ENCODE assay signal across 20 cellular contexts in genomic region chr9:100213730-100214477, GRCh38.
DNase-seq lines count a peak whose midpoint lies in the region; ATAC-seq and TF ChIP-seq lines count a peak whose summit lies in the region.
"Had no signal": no experiment of that assay in that cellular context is flagged by ENCODE, and none has a peak within 500 bp of the region (broad histone marks: within the 10 kb centered on the region; RNA-seq: fewer than 3 reads in every experiment).

No MANE protein-coding gene starts in this region.

- no peaks in the 10 kb centered on the region for H3K27me3 ChIP-seq in mesenchymal stem cell (ENCODE audit: control insufficient read depth in 1 of 2, insufficient read depth in 1 of 2, low read length in 2 of 2)
- H3K27me3 ChIP-seq: ovary had no signal

- H2BK12ac ChIP-seq in mesenchymal stem cell (ENCODE audit: low read length in 2 of 2): no peak overlapping the region

- H2BK120ac ChIP-seq in mesenchymal stem cell (ENCODE audit: low read depth, low read length): no peak overlapping the region

- H2BK15ac ChIP-seq in mesenchymal stem cell (ENCODE audit: low read depth, poor library complexity, severe bottlenecking): no peak overlapping the region

- H3K36me3 Mint-ChIP-seq in activated T-helper 1 cell treated with anti-CD3 and anti-CD28 coated beads, Interleukin-12 subunit alpha, Interleukin-12 subunit beta, Interleukin-2, Interleukin-4 antibody, amounts not matched to agents 30 ng/mL and 10 ng/mL and 1 ng/mL, durations not matched to agents 14 hours and 24 hours and 36 hours (ENCODE audit: low read depth): peaks cover 5% of the 10 kb centered on the region

- H4K8ac ChIP-seq in mesenchymal stem cell (ENCODE audit: low read length): no peak overlapping the region

- H4K91ac ChIP-seq in mesenchymal stem cell (ENCODE audit: low read length): no peak overlapping the region

- H3K4me1 ChIP-seq in mesenchymal stem cell (ENCODE audit: control insufficient read depth, insufficient read depth, low read depth, low read length): peaks cover 3% of the 10 kb centered on the region

- no peaks in the 10 kb centered on the region for H3K27me3 Mint-ChIP-seq in activated T-helper 1 cell treated with anti-CD3 and anti-CD28 coated beads, Interleukin-12 subunit alpha, Interleukin-12 subunit beta, Interleukin-2, Interleukin-4 antibody, amounts not matched to agents 30 ng/mL and 10 ng/mL and 1 ng/mL, durations not matched to agents 14 hours and 24 hours and 36 hours (ENCODE audit: insufficient read depth)
- H3K27me3 Mint-ChIP-seq: activated naive CD8-positive, alpha-beta T cell treated with anti-CD3 and anti-CD28 coated beads for 36 hours; IgD-negative memory B cell had no signal

- H2BK5ac ChIP-seq in mesenchymal stem cell (ENCODE audit: low read depth, low read length, poor library complexity, severe bottlenecking): no peak overlapping the region

- H3K9me3 Mint-ChIP-seq in activated T-helper 1 cell treated with anti-CD3 and anti-CD28 coated beads, Interleukin-12 subunit alpha, Interleukin-12 subunit beta, Interleukin-2, Interleukin-4 antibody, amounts not matched to agents 30 ng/mL and 10 ng/mL and 1 ng/mL, durations not matched to agents 14 hours and 24 hours and 36 hours: no peaks in the 10 kb centered on the region
- H3K9me3 Mint-ChIP-seq: activated naive CD8-positive, alpha-beta T cell treated with anti-CD3 and anti-CD28 coated beads for 36 hours; IgD-negative memory B cell; mesothelial cell of epicardium had no signal

- intact Hi-C loops in activated T-helper 1 cell treated with anti-CD3 and anti-CD28 coated beads, Interleukin-12 subunit alpha, Interleukin-12 subunit beta, Interleukin-2, Interleukin-4 antibody, amounts not matched to agents 30 ng/mL and 10 ng/mL and 1 ng/mL, durations not matched to agents 14 hours and 24 hours and 36 hours (cut with micrococcal nuclease): loop anchor here (10.0 kb wide), 2 partner anchors 259 to 359 kb away; no protein-coding TSS in a partner anchor

- no peak overlapping the region for H3K9ac ChIP-seq in mesenchymal stem cell (ENCODE audit: low read length)

- WGBS in mesenchymal stem cell: 61% methylated on average over 5 of the region's 5 CpGs

- peak overlapping the region; percentile 89 for H3K27ac ChIP-seq in mesenchymal stem cell (ENCODE audit: low read length, poor library complexity, severe bottlenecking)
- H3K27ac ChIP-seq: C4-2B, ovary, thoracic aorta had no signal

- H3K18ac ChIP-seq in mesenchymal stem cell (ENCODE audit: low read depth in 1 of 2, low read length in 2 of 2): no peak overlapping the region

- H3K14ac ChIP-seq in mesenchymal stem cell (ENCODE audit: low read length in 2 of 2): no peak overlapping the region

- H3K23ac ChIP-seq in mesenchymal stem cell (ENCODE audit: low read length in 2 of 2): no peak overlapping the region

- no peak overlapping the region for H3K27ac Mint-ChIP-seq in activated T-helper 1 cell treated with anti-CD3 and anti-CD28 coated beads, Interleukin-12 subunit alpha, Interleukin-12 subunit beta, Interleukin-2, Interleukin-4 antibody, amounts not matched to agents 30 ng/mL and 10 ng/mL and 1 ng/mL, durations not matched to agents 14 hours and 24 hours and 36 hours
- H3K27ac Mint-ChIP-seq: activated naive CD8-positive, alpha-beta T cell treated with anti-CD3 and anti-CD28 coated beads for 36 hours; IgD-negative memory B cell; mesothelial cell of epicardium had no signal

- H3K4me3 ChIP-seq in choroid plexus epithelial cell (ENCODE audit: low read depth, low read length) (no peak overlapping the region), mesenchymal stem cell (ENCODE audit: insufficient read depth in 1 of 2, low read depth in 1 of 2, low read length in 2 of 2) (no peak overlapping the region)
- H3K4me3 ChIP-seq: ovary, thoracic aorta had no signal

- H2AFZ ChIP-seq in mesenchymal stem cell (ENCODE audit: low read depth, low read length): no peak overlapping the region

- no peaks in the 10 kb centered on the region for H3K36me3 ChIP-seq in mesenchymal stem cell (ENCODE audit: control insufficient read depth in 1 of 2, insufficient read depth in 2 of 2, low read depth in 1 of 2, low read length in 2 of 2)
- H3K36me3 ChIP-seq: ovary, thoracic aorta had no signal

- no peak overlapping the region for H3K4me3 Mint-ChIP-seq in activated T-helper 1 cell treated with anti-CD3 and anti-CD28 coated beads, Interleukin-12 subunit alpha, Interleukin-12 subunit beta, Interleukin-2, Interleukin-4 antibody, amounts not matched to agents 30 ng/mL and 10 ng/mL and 1 ng/mL, durations not matched to agents 14 hours and 24 hours and 36 hours
- H3K4me3 Mint-ChIP-seq: activated naive CD8-positive, alpha-beta T cell treated with anti-CD3 and anti-CD28 coated beads for 36 hours; IgD-negative memory B cell; mesothelial cell of epicardium had no signal

- no peak for ATAC-seq in HG03280 (IDR thresholded peaks at IDR 0.05; ENCODE audit: unreplicated experiment)
- no peak for ATAC-seq in HG02870 (IDR thresholded peaks at IDR 0.05; ENCODE audit: unreplicated experiment)
- ATAC-seq: esophagus mucosa, Panc1 had no signal

- H3K4me1 Mint-ChIP-seq in activated T-helper 1 cell treated with anti-CD3 and anti-CD28 coated beads, Interleukin-12 subunit alpha, Interleukin-12 subunit beta, Interleukin-2, Interleukin-4 antibody, amounts not matched to agents 30 ng/mL and 10 ng/mL and 1 ng/mL, durations not matched to agents 14 hours and 24 hours and 36 hours (ENCODE audit: low read depth): peaks cover 16% of the 10 kb centered on the region

- TF ChIP-seq CTCF in choroid plexus epithelial cell (conservative IDR thresholded peaks at IDR 0.05; ENCODE audit: low read depth, low read length): no peak

- DNase-seq in AG20443 (ENCODE audit: low spot score) (peak; percentile 30), M059J (ENCODE audit: low read depth) (peak; percentile 60), choroid plexus epithelial cell (ENCODE audit: low read depth) (peak; percentile 82), mesenchymal stem cell (peak; percentile 38), epidermal melanocyte (ENCODE audit: insufficient read length, low spot score) (no peak)
- DNase-seq in activated T-helper 1 cell treated with anti-CD3 and anti-CD28 coated beads, Interleukin-12 subunit alpha, Interleukin-12 subunit beta, Interleukin-2, Interleukin-4 antibody, amounts not matched to agents 30 ng/mL and 10 ng/mL and 1 ng/mL, durations not matched to agents 14 hours and 24 hours and 36 hours (ENCODE audit: low spot score): no peak
- DNase-seq: activated naive CD8-positive, alpha-beta T cell treated with anti-CD3 and anti-CD28 coated beads for 36 hours; NCI-H1436; NCI-H524; ovary; stimulated activated CD4-positive, alpha-beta T cell treated with anti-CD3 and anti-CD28 coated beads, Interleukin-15, amount 100 ng/mL, for 24 hours; T-helper 1 cell had no signal

- no peak overlapping the region for H3K4ac ChIP-seq in mesenchymal stem cell (ENCODE audit: low read depth in 1 of 2, low read length in 2 of 2)

- no peaks in the 10 kb centered on the region for H3K9me3 ChIP-seq in mesenchymal stem cell (ENCODE audit: control insufficient read depth, low read length)
- H3K9me3 ChIP-seq: ovary, thoracic aorta had no signal

- H2AK5ac ChIP-seq in mesenchymal stem cell (ENCODE audit: low read length, severe bottlenecking): peak overlapping the region; percentile 45

- no peak overlapping the region for H3K4me2 ChIP-seq in mesenchymal stem cell (ENCODE audit: low read length, poor library complexity, severe bottlenecking)

- H3K79me1 ChIP-seq in mesenchymal stem cell (replicated peaks; ENCODE audit: low read length, poor library complexity, severe bottlenecking): peaks cover 7% of the 10 kb centered on the region

Comparison
In these comparisons a context has a peak if more than half of its experiments do, and no peak if none do; other contexts are left out.
1. DNase-seq: peak in AG20443 (single experiment), M059J (single experiment), choroid plexus epithelial cell (single experiment) and mesenchymal stem cell (single experiment); none in epidermal melanocyte (single experiment) and activated T-helper 1 cell treated with anti-CD3 and anti-CD28 coated beads, Interleukin-12 subunit alpha, Interleukin-12 subunit beta, Interleukin-2, Interleukin-4 antibody, amounts not matched to agents 30 ng/mL and 10 ng/mL and 1 ng/mL, durations not matched to agents 14 hours and 24 hours and 36 hours (single experiment).